18 cellular contexts compared by ENCODE assay signal in the genomic region with DNA sequence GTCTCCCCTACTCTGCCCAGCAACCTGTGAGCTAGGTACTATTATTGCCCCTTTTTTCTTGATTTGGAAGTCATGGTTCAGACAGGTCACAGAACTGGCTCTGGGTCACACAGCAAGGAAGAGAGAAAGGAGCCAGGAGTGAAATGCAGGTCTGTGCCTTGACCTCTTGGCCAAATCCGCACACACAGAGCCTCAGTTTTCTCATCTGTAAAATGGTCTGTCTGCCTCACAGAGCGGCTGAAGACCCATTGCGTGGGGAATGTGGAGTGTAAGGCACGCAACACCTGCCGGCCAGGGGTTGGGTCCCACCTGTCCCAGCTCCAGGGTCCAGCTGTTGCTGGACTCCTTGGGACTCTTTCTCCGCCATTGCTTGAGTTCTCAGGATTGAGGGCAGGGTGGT. TPM values are rescaled to one million over a fixed set of nuclear protein-coding genes. Genes with fewer than 3 reads are reported as not detected.
"Had no signal": no experiment of that assay in that cellular context is flagged by ENCODE, and none has a peak within 500 bp of the region (broad histone marks: within the 10 kb centered on the region; RNA-seq: fewer than 3 reads in every experiment).

No MANE protein-coding gene starts in this region.

- H3K36me3 Mint-ChIP-seq: activated naive CD8-positive, alpha-beta T cell treated with anti-CD3 and anti-CD28 coated beads for 36 hours had no signal

- H3K4me3 ChIP-seq: dorsolateral prefrontal cortex, gastroesophageal sphincter, hepatocyte, psoas muscle, transverse colon had no signal

- H3K27ac ChIP-seq: dorsolateral prefrontal cortex, gastroesophageal sphincter, hepatocyte, psoas muscle, transverse colon, VCaP had no signal

- FAIRE-seq: endometrium had no signal

- H3K4me3 Mint-ChIP-seq: activated CD8-positive, alpha-beta T cell treated with anti-CD3 and anti-CD28 coated beads for 36 hours; activated naive CD8-positive, alpha-beta T cell treated with anti-CD3 and anti-CD28 coated beads for 36 hours; activated T-cell treated with anti-CD3 and anti-CD28 coated beads, Interleukin-2, amount 50 U/mL, for 72 hours; nephron had no signal

- H3K27me3 ChIP-seq: dorsolateral prefrontal cortex, hepatocyte, transverse colon had no signal

- DNase-seq: activated CD8-positive, alpha-beta memory T cell treated with anti-CD3 and anti-CD28 coated beads, Interleukin-2, amount 50 U/mL, for 4 hours; activated CD8-positive, alpha-beta T cell treated with anti-CD3 and anti-CD28 coated beads for 36 hours; activated gamma-delta T cell treated with Interleukin-2 at 50 U/mL for 16 hours; activated naive CD8-positive, alpha-beta T cell treated with anti-CD3 and anti-CD28 coated beads for 36 hours; activated T-cell treated with anti-CD3 and anti-CD28 coated beads, Interleukin-2, amount 50 U/mL, for 72 hours; mesenchymal stem cell; stimulated activated CD4-positive, alpha-beta T cell treated with anti-CD3 and anti-CD28 coated beads, Interleukin-15, amount 100 ng/mL, for 24 hours; stimulated activated CD4-positive, alpha-beta T cell treated with anti-CD3 and anti-CD28 coated beads, Interleukin-4, amount 100 ng/mL, for 24 hours; T-helper 1 cell had no signal

- ATAC-seq: activated CD8-positive, alpha-beta T cell treated with anti-CD3 and anti-CD28 coated beads for 36 hours; activated T-cell treated with anti-CD3 and anti-CD28 coated beads, Interleukin-2, amount 50 U/mL, for 72 hours had no signal

- H3K4me1 Mint-ChIP-seq: activated naive CD8-positive, alpha-beta T cell treated with anti-CD3 and anti-CD28 coated beads for 36 hours had no signal

- H3K4me1 ChIP-seq: psoas muscle had no signal

- H3K36me3 ChIP-seq: gastroesophageal sphincter, transverse colon had no signal

- H3K27ac Mint-ChIP-seq: activated CD8-positive, alpha-beta T cell treated with anti-CD3 and anti-CD28 coated beads for 36 hours; activated naive CD8-positive, alpha-beta T cell treated with anti-CD3 and anti-CD28 coated beads for 36 hours; activated T-cell treated with anti-CD3 and anti-CD28 coated beads, Interleukin-2, amount 50 U/mL, for 72 hours; nephron had no signal

- H3K9me3 Mint-ChIP-seq: activated CD8-positive, alpha-beta T cell treated with anti-CD3 and anti-CD28 coated beads for 36 hours; activated naive CD8-positive, alpha-beta T cell treated with anti-CD3 and anti-CD28 coated beads for 36 hours; activated T-cell treated with anti-CD3 and anti-CD28 coated beads, Interleukin-2, amount 50 U/mL, for 72 hours; nephron had no signal

- H3K9me3 ChIP-seq: gastroesophageal sphincter, psoas muscle, transverse colon had no signal

- H3K4me2 ChIP-seq: hepatocyte had no signal

RNA-seq across cellular contexts. Expression of a gene that starts 32.4 kb away (rescaled TPM):
- total RNA-seq: activated CD8-positive, alpha-beta T cell treated with anti-CD3 and anti-CD28 coated beads for 36 hours; activated naive CD8-positive, alpha-beta T cell treated with anti-CD3 and anti-CD28 coated beads for 36 hours; activated T-cell treated with anti-CD3 and anti-CD28 coated beads, Interleukin-2, amount 50 U/mL, for 72 hours; hepatocyte; omental fat pad; psoas muscle had no signal
